Comparison of ENCODE assay signal across 25 cellular contexts in the genomic region with DNA sequence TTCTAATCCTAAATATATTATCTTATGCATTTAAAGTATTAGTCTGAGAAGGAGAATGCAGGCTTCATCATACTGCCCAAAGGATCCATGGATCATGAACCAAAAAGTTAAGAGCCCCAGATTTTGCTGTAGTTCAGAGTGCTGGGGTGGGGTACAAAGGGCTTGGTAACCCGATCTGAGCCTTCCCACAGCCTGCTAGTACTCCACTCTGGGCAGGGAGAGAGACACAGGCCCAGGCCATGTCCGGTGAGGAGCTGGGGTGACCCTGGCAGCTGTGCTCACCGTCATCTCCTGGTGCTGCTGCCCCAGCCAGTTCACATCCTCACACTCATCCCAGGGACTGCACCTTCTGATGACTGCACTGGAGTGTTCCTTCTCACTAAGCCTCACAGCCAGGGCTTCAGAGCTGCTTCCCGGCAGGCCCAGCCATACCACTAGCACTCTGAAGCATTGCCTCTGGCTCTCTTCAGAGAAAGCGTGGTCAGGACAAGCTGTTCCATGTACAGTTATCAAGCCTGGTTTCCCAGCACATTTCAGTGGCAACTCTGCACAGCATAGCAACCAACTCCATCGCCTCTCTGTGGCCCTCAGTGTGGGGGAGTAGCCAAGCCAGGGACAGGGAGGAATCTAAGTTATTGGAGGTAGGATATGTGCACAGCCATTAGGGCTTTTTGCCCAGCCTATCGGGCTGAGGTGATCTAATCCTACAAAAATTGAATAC.
DNase-seq lines count a peak whose midpoint lies in the region; ATAC-seq, FAIRE-seq and TF ChIP-seq lines count a peak whose summit lies in the region.
"Had no signal": no experiment of that assay in that cellular context is flagged by ENCODE, and none has a peak within 500 bp of the region (broad histone marks: within the 10 kb centered on the region; RNA-seq: fewer than 3 reads in every experiment).

No MANE protein-coding gene starts in this region.

- H3K9me3 ChIP-seq in astrocyte (ENCODE audit: insufficient read depth, low read depth, low read length) = no peaks in the 10 kb centered on the region
- no peaks in the 10 kb centered on the region for H3K9me3 ChIP-seq in heart left ventricle
- no peaks in the 10 kb centered on the region for H3K9me3 ChIP-seq in mucosa of descending colon
- H3K9me3 ChIP-seq: left lung, thyroid gland had no signal

- H4K20me1 ChIP-seq in astrocyte (ENCODE audit: insufficient read depth, low read length) = no peaks in the 10 kb centered on the region

- no peak overlapping the region for H3K4me3 Mint-ChIP-seq in astrocyte (ENCODE audit: unreplicated experiment)
- H3K4me3 Mint-ChIP-seq in nephron = no peak overlapping the region
- H3K4me3 Mint-ChIP-seq: activated CD4-positive, alpha-beta T cell treated with anti-CD3 and anti-CD28 coated beads for 36 hours; activated CD8-positive, alpha-beta memory T cell treated with anti-CD3 and anti-CD28 coated beads, Interleukin-2, amount 10 ng/mL, durations not matched to agents 7 days and 5 days had no signal

- H3K9ac ChIP-seq in astrocyte (ENCODE audit: low read length) = peak overlapping the region; percentile 48
- H3K9ac ChIP-seq: parathyroid adenoma had no signal

- H3K79me2 ChIP-seq in astrocyte (ENCODE audit: insufficient read depth, low read length) = no peaks in the 10 kb centered on the region
- H3K79me2 ChIP-seq: parathyroid adenoma had no signal

- intact Hi-C loops in heart left ventricle (cut with DNase I) (loop anchor here in 6 of 10 donors (5.0 to 10.0 kb wide), 5 partner anchors 96 to 439 kb away; a partner anchor contains a TSS), mucosa of descending colon (cut with DNase I, micrococcal nuclease) (no loop called here)

- peak; percentile 25 to 84 (median 72) for ATAC-seq in heart left ventricle
- ATAC-seq in mucosa of descending colon = no peak
- no peak for ATAC-seq in HG03025 (IDR thresholded peaks at IDR 0.05; ENCODE audit: low FRiP score, unreplicated experiment)
- ATAC-seq: activated CD4-positive, alpha-beta T cell treated with anti-CD3 and anti-CD28 coated beads for 36 hours; activated CD8-positive, alpha-beta memory T cell treated with anti-CD3 and anti-CD28 coated beads, Interleukin-2, amount 10 ng/mL, durations not matched to agents 7 days and 5 days; left lung had no signal

- no peaks in the 10 kb centered on the region for H3K36me3 Mint-ChIP-seq in astrocyte (ENCODE audit: low read depth, unreplicated experiment)
- H3K36me3 Mint-ChIP-seq in nephron (ENCODE audit: low read depth) = no peaks in the 10 kb centered on the region
- H3K36me3 Mint-ChIP-seq: activated CD8-positive, alpha-beta memory T cell treated with anti-CD3 and anti-CD28 coated beads, Interleukin-2, amount 10 ng/mL, durations not matched to agents 7 days and 5 days had no signal

- H3K27ac ChIP-seq in astrocyte (ENCODE audit: low read depth, low read length) (peak overlapping the region; percentile 69), heart left ventricle (peak overlapping the region in 4 of 12 donors; percentile 15 to 48 (median 42))
- H3K27ac ChIP-seq: C4-2B, parathyroid adenoma, PC-9, SK-N-MC, thyroid gland had no signal

- TF ChIP-seq CTCF in astrocyte (IDR thresholded peaks at IDR 0.05; ENCODE audit: insufficient read depth, low read depth, low read length) (no peak), heart left ventricle (IDR thresholded peaks at IDR 0.05) (no peak), nephron (IDR thresholded peaks at IDR 0.05; ENCODE audit: unreplicated experiment in 3 of 3) (no peak), mucosa of descending colon (IDR thresholded peaks at IDR 0.05) (no peak)

- no peaks in the 10 kb centered on the region for H3K27me3 Mint-ChIP-seq in astrocyte (ENCODE audit: low read depth, unreplicated experiment)
- H3K27me3 Mint-ChIP-seq in nephron (ENCODE audit: low read depth) = peaks cover 4% of the 10 kb centered on the region

- H3K4me1 Mint-ChIP-seq in astrocyte (ENCODE audit: low read depth, unreplicated experiment) = peaks cover 52% of the 10 kb centered on the region
- H3K4me1 Mint-ChIP-seq in nephron = peaks cover 57% of the 10 kb centered on the region
- H3K4me1 Mint-ChIP-seq: activated CD4-positive, alpha-beta T cell treated with anti-CD3 and anti-CD28 coated beads for 36 hours; activated CD8-positive, alpha-beta memory T cell treated with anti-CD3 and anti-CD28 coated beads, Interleukin-2, amount 10 ng/mL, durations not matched to agents 7 days and 5 days had no signal

- H3K4me1 ChIP-seq in astrocyte (ENCODE audit: insufficient read depth, low read length) (peaks cover 23% of the 10 kb centered on the region), heart left ventricle (peaks cover 0 to 65% (median 33%) of the 10 kb centered on the region in 12 donors), mucosa of descending colon (ENCODE audit: low read depth) (no peaks in the 10 kb centered on the region)
- H3K4me1 ChIP-seq: parathyroid adenoma had no signal

- peaks cover 7% of the 10 kb centered on the region for H3K9me3 Mint-ChIP-seq in astrocyte (ENCODE audit: unreplicated experiment)
- no peaks in the 10 kb centered on the region for H3K9me3 Mint-ChIP-seq in nephron

- DNase-seq in Ammon's horn (ENCODE audit: low spot score) = peak; percentile 8
- DNase-seq in astrocyte (ENCODE audit: low read depth) = peak; percentile 93
- peak in 1 of 5 donors; percentile 52 for DNase-seq in heart left ventricle
- DNase-seq in mucosa of descending colon = no peak
- no peak for DNase-seq in central memory CD4-positive, alpha-beta T cell
- no peak for DNase-seq in HT-29 (ENCODE audit: low spot score)
- DNase-seq: activated CD4-positive, alpha-beta T cell treated with anti-CD3 and anti-CD28 coated beads for 36 hours; activated CD8-positive, alpha-beta memory T cell treated with anti-CD3 and anti-CD28 coated beads, Interleukin-2, amount 10 ng/mL, durations not matched to agents 7 days and 5 days; activated gamma-delta T cell; anterior cingulate cortex; DMS 273 treated with DMSO at 0.1 percent for 48 hours; Karpas-422; NCI-H1417 treated with DMSO at 0.1 percent for 48 hours; NCI-H2171 treated with DMSO at 0.1 percent for 48 hours; PC-9; small intestine; T1000; thyroid gland had no signal

- FAIRE-seq in astrocyte (lab: Jason Lieb, UNC) = no peak
- FAIRE-seq: A204.1, small intestine had no signal

- WGBS in heart left ventricle, 4 donors = 69 to 85% (median 76%) methylated on average over 6 to 7 of the region's 7 CpGs

- no peak overlapping the region for H3K4me3 ChIP-seq in astrocyte (ENCODE audit: insufficient read depth, low read depth, low read length)
- no peak overlapping the region for H3K4me3 ChIP-seq in heart left ventricle
- no peak overlapping the region for H3K4me3 ChIP-seq in mucosa of descending colon
- H3K4me3 ChIP-seq: left lung, PC-9, SK-N-MC, thyroid gland had no signal

- H3K27me3 ChIP-seq in astrocyte (ENCODE audit: insufficient read depth, low read length) (no peaks in the 10 kb centered on the region), heart left ventricle (no peaks in the 10 kb centered on the region)
- H3K27me3 ChIP-seq: left lung, thyroid gland had no signal

- no peak for TF ChIP-seq POLR2A in heart left ventricle (IDR thresholded peaks at IDR 0.05)

- H3K4me2 ChIP-seq in astrocyte (ENCODE audit: low read length) = peak overlapping the region; percentile 21
- H3K4me2 ChIP-seq: PC-9 had no signal

- H3K36me3 ChIP-seq in astrocyte (ENCODE audit: insufficient read depth, low read length) = no peaks in the 10 kb centered on the region
- no peaks in the 10 kb centered on the region for H3K36me3 ChIP-seq in heart left ventricle
- no peaks in the 10 kb centered on the region for H3K36me3 ChIP-seq in mucosa of descending colon (ENCODE audit: low read depth)
- H3K36me3 ChIP-seq: left lung, thyroid gland had no signal

- peak overlapping the region; percentile 74 for H2AFZ ChIP-seq in astrocyte (ENCODE audit: low read depth, low read length)
- H2AFZ ChIP-seq: parathyroid adenoma, PC-9 had no signal

- peak overlapping the region; percentile 79 for H3K27ac Mint-ChIP-seq in astrocyte (ENCODE audit: unreplicated experiment)
- peak overlapping the region in 2 of 3 experiments; percentile 88 to 94 for H3K27ac Mint-ChIP-seq in nephron
- H3K27ac Mint-ChIP-seq: activated CD4-positive, alpha-beta T cell treated with anti-CD3 and anti-CD28 coated beads for 36 hours; activated CD8-positive, alpha-beta memory T cell treated with anti-CD3 and anti-CD28 coated beads, Interleukin-2, amount 10 ng/mL, durations not matched to agents 7 days and 5 days had no signal

Comparison
In these comparisons a context has a peak if more than half of its experiments do, and no peak if none do; other contexts are left out.
1. DNase-seq: peak in Ammon's horn (single experiment) and astrocyte (single experiment); none in mucosa of descending colon (0 of 3), central memory CD4-positive, alpha-beta T cell (single experiment) and HT-29 (single experiment).
2. ATAC-seq: peak in heart left ventricle (4 of 4); none in mucosa of descending colon (single experiment) and HG03025 (single experiment).
3. intact Hi-C loops: an anchor here in heart left ventricle (5.0 to 10.0 kb wide); none called in mucosa of descending colon.